8 cellular contexts compared by ENCODE assay signal in genomic region chr3:11643212-11644087, GRCh38.
DNase-seq lines count a peak whose midpoint lies in the region; ATAC-seq lines count a peak whose summit lies in the region.

VGLL4 (minus strand) TSS chr3:11643915; CDS start chr3:11643518, 397 bp downstream.

- peak; percentile 88 for DNase-seq in AG08395 (ENCODE audit: low spot score)
- peak; percentile 64 for DNase-seq in NCI-H524 treated with DMSO at 0.1 percent for 48 hours (lab: John Stamatoyannopoulos, UW)
- DNase-seq in activated CD4-positive, alpha-beta T cell treated with anti-CD3 and anti-CD28 coated beads for 4 hours: peak; percentile 57 to 59
- DNase-seq in cortex of kidney (lab: John Stamatoyannopoulos, UW): peak; percentile 36
- peak; percentile 98 for DNase-seq in left kidney (ENCODE audit: low read depth, low spot score)
- DNase-seq in stimulated activated CD4-positive, alpha-beta T cell treated with anti-CD3 and anti-CD28 coated beads, Interleukin-1b, Interleukin-23, amount 100 ng/mL, for 48 hours: peak; percentile 78

- ATAC-seq in GM18907 (IDR thresholded peaks at IDR 0.05; ENCODE audit: unreplicated experiment) (peak; percentile 58), HG03159 (IDR thresholded peaks at IDR 0.05; ENCODE audit: unreplicated experiment) (peak; percentile 47)

Comparison
In these comparisons a context has a peak if more than half of its experiments do, and no peak if none do; other contexts are left out.
1. Peak in every context shown above with its lines: DNase-seq and ATAC-seq.
2. DNase-seq: peak in every context shown above with its lines; median percentile 98 in left kidney; 88 in AG08395; 78 in stimulated activated CD4-positive, alpha-beta T cell treated with anti-CD3 and anti-CD28 coated beads, Interleukin-1b, Interleukin-23, amount 100 ng/mL, for 48 hours; 64 in NCI-H524 treated with DMSO at 0.1 percent for 48 hours; 58 in activated CD4-positive, alpha-beta T cell treated with anti-CD3 and anti-CD28 coated beads for 4 hours; 36 in cortex of kidney.